In genomic region chr10:70920519-70920918, GRCh38 we compare ENCODE assay signal across 13 cellular contexts. TPM values are rescaled to one million over a fixed set of nuclear protein-coding genes. Genes with fewer than 3 reads are reported as not detected.
DNase-seq lines count a peak whose midpoint lies in the region; ATAC-seq, FAIRE-seq and TF ChIP-seq lines count a peak whose summit lies in the region.
"Had no signal": no experiment of that assay in that cellular context is flagged by ENCODE, and none has a peak within 500 bp of the region (broad histone marks: within the 10 kb centered on the region; RNA-seq: fewer than 3 reads in every experiment).

No MANE protein-coding gene starts in this region.

- ATAC-seq in left ventricle myocardium superior (no peak), HG03565 (IDR thresholded peaks at IDR 0.05; ENCODE audit: unreplicated experiment) (no peak)

- no peak overlapping the region for H3K9ac ChIP-seq in kidney (ENCODE audit: low read length in 2 of 2)

- DNase-seq in left ventricle myocardium superior (peak; percentile 15), right atrium auricular region (ENCODE audit: low spot score) (no peak), NCI-H69 (lab: John Stamatoyannopoulos, UW) (peak; percentile 88), kidney (peak; percentile 93), ureter (ENCODE audit: low spot score) (peak; percentile 81), NCI-H446 treated with DMSO at 0.1 percent for 48 hours (lab: John Stamatoyannopoulos, UW) (no peak)
- DNase-seq in stimulated activated naive CD4-positive, alpha-beta T cell treated with Interleukin-2 at 50 U/mL for 16 hours (lab: John Stamatoyannopoulos, UW), result no peak
- DNase-seq: activated gamma-delta T cell; CD8-positive, alpha-beta memory T cell; dermis blood vessel endothelial cell; mesendoderm; stimulated activated naive CD4-positive, alpha-beta T cell had no signal

- intact Hi-C loops in left ventricle myocardium superior (cut with micrococcal nuclease) (loop anchor here (10.0 kb wide), 2 partner anchors 284 to 364 kb away; no protein-coding TSS in a partner anchor), kidney (cut with DNase I) (loop anchor here (10.0 kb wide), 1 partner anchor 294 kb away; the partner anchor contains the start of gene UNC5B)

- TF ChIP-seq CTCF in right atrium auricular region (IDR thresholded peaks at IDR 0.05), result no peak
- no peak for TF ChIP-seq CTCF in kidney (IDR thresholded peaks at IDR 0.05; ENCODE audit: borderline replicate concordance, extremely low read depth, insufficient read depth)

- H3K27ac ChIP-seq in right atrium auricular region, result no peak overlapping the region
- no peak overlapping the region for H3K27ac ChIP-seq in kidney (ENCODE audit: low read depth in 2 of 2, low read length in 2 of 2)

- H3K36me3 ChIP-seq in right atrium auricular region (no peaks in the 10 kb centered on the region), kidney (ENCODE audit: control insufficient read depth in 1 of 2, insufficient read depth in 2 of 2, low read length in 2 of 2) (no peaks in the 10 kb centered on the region)

- H3K4me3 ChIP-seq in right atrium auricular region, result no peak overlapping the region
- H3K4me3 ChIP-seq in kidney (ENCODE audit: low read length in 2 of 2), result no peak overlapping the region

- H3K9me3 ChIP-seq in right atrium auricular region (no peaks in the 10 kb centered on the region), kidney (ENCODE audit: control insufficient read depth in 1 of 2, low read length in 2 of 2) (no peaks in the 10 kb centered on the region)

- H3K4me1 ChIP-seq in right atrium auricular region (no peaks in the 10 kb centered on the region), kidney (ENCODE audit: control insufficient read depth in 1 of 2, insufficient read depth in 1 of 2, low read depth in 1 of 2, low read length in 2 of 2) (no peaks in the 10 kb centered on the region)

- no peaks in the 10 kb centered on the region for H3K27me3 ChIP-seq in right atrium auricular region

- no peak for FAIRE-seq in kidney (lab: Jason Lieb, UNC)

RNA-seq across cellular contexts. Expression of gene PCBD1, which starts 32.2 kb away (rescaled TPM):
- total RNA-seq in left ventricle myocardium superior (172 TPM), right atrium auricular region (10 to 100 TPM; 79.4 to 98.6 TPM), kidney (90.1 TPM), ureter (154 TPM)
- 371 TPM for polyA plus RNA-seq in kidney (ENCODE audit: insufficient read depth, low read depth, low replicate concordance)

Comparison
In these comparisons a context has a peak if more than half of its experiments do, and no peak if none do; other contexts are left out.
1. DNase-seq: peak in left ventricle myocardium superior (single experiment), NCI-H69 (single experiment), kidney (single experiment) and ureter (single experiment); none in right atrium auricular region (single experiment), stimulated activated naive CD4-positive, alpha-beta T cell treated with Interleukin-2 at 50 U/mL for 16 hours (single experiment) and NCI-H446 treated with DMSO at 0.1 percent for 48 hours (single experiment).